ENCODE assay signal across 16 cellular contexts in the genomic region with DNA sequence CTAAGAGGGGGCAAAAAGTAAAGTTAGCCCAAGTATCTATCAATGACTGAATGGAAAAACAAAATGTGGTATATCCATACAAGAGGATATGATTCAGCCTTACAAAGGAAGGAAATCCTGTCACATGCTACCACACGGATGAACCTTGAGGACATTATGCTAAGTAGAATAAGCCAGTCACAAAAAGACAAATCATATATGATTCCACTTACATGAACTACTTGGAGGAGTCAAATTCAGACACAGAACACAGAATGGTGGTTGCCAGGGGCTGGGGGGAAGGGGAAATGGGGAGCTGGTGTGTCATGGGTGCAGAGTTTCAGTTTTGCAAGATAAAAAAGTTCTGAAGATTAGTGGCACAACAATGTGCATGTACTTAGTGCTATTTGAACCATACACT.
A peak's percentile ranks its signal among the peaks of the same experiment; 100 is the strongest.
DNase-seq lines count a peak whose midpoint lies in the region; ATAC-seq, FAIRE-seq and TF ChIP-seq lines count a peak whose summit lies in the region.
"Had no signal": no experiment of that assay in that cellular context is flagged by ENCODE, and none has a peak within 500 bp of the region (broad histone marks: within the 10 kb centered on the region; RNA-seq: fewer than 3 reads in every experiment).

No MANE protein-coding gene starts in this region.

- H3K79me2 ChIP-seq in MM.1S (ENCODE audit: low read length) = peaks cover 11% of the 10 kb centered on the region; the same call in 1 of the 2 replicates
- no peaks in the 10 kb centered on the region for H3K79me2 ChIP-seq in HepG2 (ENCODE audit: insufficient read depth, low read length)

- H3K9me3 ChIP-seq in CD4-positive, alpha-beta memory T cell (ENCODE audit: control insufficient read depth in 1 of 2, low read length in 2 of 2) = no peaks in the 10 kb centered on the region
- H3K9me3 ChIP-seq in MM.1S (replicated peaks; ENCODE audit: insufficient read depth, low read length) (no peaks in the 10 kb centered on the region), HepG2 (ENCODE audit: low read length) (no peaks in the 10 kb centered on the region)
- H3K9me3 ChIP-seq: ascending aorta, HAP-1, right lobe of liver had no signal

- 100% methylated on average over 1 of the region's 1 CpG for WGBS in HepG2 (ENCODE audit: low lambda C conversion rate)

- in situ Hi-C loops in HepG2 (cut with HindIII; ENCODE audit: extremely low pct_ligation_motif_present, low pct_unique_long_range_greater_than_20kb) = no loop called here

- peaks cover 82% of the 10 kb centered on the region for H3K4me1 ChIP-seq in CD4-positive, alpha-beta memory T cell (ENCODE audit: insufficient read depth, low read length)
- H3K4me1 ChIP-seq in MM.1S (ENCODE audit: low read length) = peaks cover 10% of the 10 kb centered on the region
- H3K4me1 ChIP-seq in HepG2 (ENCODE audit: insufficient read depth, low read length) = no peaks in the 10 kb centered on the region
- H3K4me1 ChIP-seq: ascending aorta, right lobe of liver had no signal

- no peak for TF ChIP-seq CTCF in MM.1S (IDR thresholded peaks at IDR 0.05; ENCODE audit: low read length)
- no peak for TF ChIP-seq CTCF in natural killer cell (IDR thresholded peaks at IDR 0.05)
- no peak for TF ChIP-seq CTCF in HepG2 (CRISPR knock-in tag; IDR thresholded peaks at IDR 0.05)

- H3K27me3 ChIP-seq in CD4-positive, alpha-beta memory T cell (ENCODE audit: insufficient read depth, low read length) = no peaks in the 10 kb centered on the region
- no peaks in the 10 kb centered on the region for H3K27me3 ChIP-seq in MM.1S (replicated peaks; ENCODE audit: insufficient read depth, low read length)
- no peaks in the 10 kb centered on the region for H3K27me3 ChIP-seq in HepG2 (ENCODE audit: control insufficient read depth in 1 of 2, insufficient read depth in 2 of 2, low read length in 2 of 2)
- H3K27me3 ChIP-seq: ascending aorta, right lobe of liver had no signal

- H3K4me3 ChIP-seq in CD4-positive, alpha-beta memory T cell (ENCODE audit: low read length in 2 of 2) = no peak overlapping the region
- H3K4me3 ChIP-seq in MM.1S (ENCODE audit: low read length) = no peak overlapping the region
- H3K4me3 ChIP-seq in HepG2 (replicated peaks in 1 of 3; ENCODE audit: insufficient read depth in 1 of 3, low read depth in 2 of 3, low read length in 3 of 3) = no peak overlapping the region
- H3K4me3 ChIP-seq: ascending aorta, HAP-1, right lobe of liver had no signal

- H3F3A ChIP-seq in MM.1S (ENCODE audit: insufficient read depth, low read length) = no peaks in the 10 kb centered on the region

- H3K4me1 Mint-ChIP-seq in CD4-positive, alpha-beta memory T cell = peaks cover 34 to 82% (median 63%) of the 10 kb centered on the region in 4 donors
- H3K4me1 Mint-ChIP-seq in activated T-helper 1 cell treated with anti-CD3 and anti-CD28 coated beads, Interleukin-12 subunit alpha, Interleukin-12 subunit beta, Interleukin-2, Interleukin-4 antibody, amounts not matched to agents 30 ng/mL and 10 ng/mL and 1 ng/mL, durations not matched to agents 14 hours and 24 hours and 36 hours (ENCODE audit: low read depth) = peaks cover 46% of the 10 kb centered on the region
- peaks cover 40 to 46% of the 10 kb centered on the region in 2 donors for H3K4me1 Mint-ChIP-seq in natural killer cell

- H3K9ac ChIP-seq in MM.1S (ENCODE audit: low read length) (no peak overlapping the region), HepG2 (ENCODE audit: insufficient read depth, low read depth, low read length) (no peak overlapping the region)

- H2AFZ ChIP-seq in MM.1S (ENCODE audit: low read length) = no peak overlapping the region
- no peak overlapping the region for H2AFZ ChIP-seq in HepG2 (ENCODE audit: low read length)

- peak overlapping the region in 5 of 8 donors; percentile 30 to 68 (median 56) for H3K4me3 Mint-ChIP-seq in CD4-positive, alpha-beta memory T cell
- no peak overlapping the region for H3K4me3 Mint-ChIP-seq in activated T-helper 1 cell treated with anti-CD3 and anti-CD28 coated beads, Interleukin-12 subunit alpha, Interleukin-12 subunit beta, Interleukin-2, Interleukin-4 antibody, amounts not matched to agents 30 ng/mL and 10 ng/mL and 1 ng/mL, durations not matched to agents 14 hours and 24 hours and 36 hours
- H3K4me3 Mint-ChIP-seq in natural killer cell = no peak overlapping the region

- H3K4me2 ChIP-seq in MM.1S (ENCODE audit: low read depth, low read length) (peak overlapping the region; percentile 21; the same call in 1 of the 2 replicates), HepG2 (ENCODE audit: low read depth, low read length) (no peak overlapping the region)

- POLR2A ChIA-PET in CD4-positive, alpha-beta memory T cell (lab: Charles Lee; ENCODE audit: partially characterized antibody) = interaction anchor here (0.6 to 2.6 kb wide), 5 partner anchors 10 to 42 kb away, joined by 3 to 14 read pairs (median 5); no protein-coding TSS in a partner anchor
- POLR2A ChIA-PET in HepG2 (lab: Yijun Ruan, JAX) = no interaction called here

- intact Hi-C loops in CD4-positive, alpha-beta memory T cell (cut with micrococcal nuclease) = no loop called here
- intact Hi-C loops in activated T-helper 1 cell treated with anti-CD3 and anti-CD28 coated beads, Interleukin-12 subunit alpha, Interleukin-12 subunit beta, Interleukin-2, Interleukin-4 antibody, amounts not matched to agents 30 ng/mL and 10 ng/mL and 1 ng/mL, durations not matched to agents 14 hours and 24 hours and 36 hours (cut with micrococcal nuclease) = loop anchor here (1.0 kb wide), 1 partner anchor 10 kb away; no protein-coding TSS in a partner anchor
- intact Hi-C loops in natural killer cell (cut with micrococcal nuclease) (no loop called here), HepG2 (cut with micrococcal nuclease; ENCODE audit: unreplicated experiment) (no loop called here)

- H3K27me3 Mint-ChIP-seq in CD4-positive, alpha-beta memory T cell = no peaks in the 10 kb centered on the region
- no peaks in the 10 kb centered on the region for H3K27me3 Mint-ChIP-seq in activated T-helper 1 cell treated with anti-CD3 and anti-CD28 coated beads, Interleukin-12 subunit alpha, Interleukin-12 subunit beta, Interleukin-2, Interleukin-4 antibody, amounts not matched to agents 30 ng/mL and 10 ng/mL and 1 ng/mL, durations not matched to agents 14 hours and 24 hours and 36 hours (ENCODE audit: insufficient read depth)
- H3K27me3 Mint-ChIP-seq in natural killer cell (ENCODE audit: low read depth in 2 of 2) = no peaks in the 10 kb centered on the region

- no peaks in the 10 kb centered on the region for H4K20me1 ChIP-seq in MM.1S (ENCODE audit: insufficient read depth, low read length)
- H4K20me1 ChIP-seq in HepG2 (ENCODE audit: insufficient read depth, low read length) = no peaks in the 10 kb centered on the region

- CTCF ChIA-PET in CD4-positive, alpha-beta memory T cell (lab: Charles Lee; ENCODE audit: partially characterized antibody) = interaction anchor here (1.7 kb wide), 1 partner anchor 10 kb away, joined by 4 read pairs; no protein-coding TSS in a partner anchor
- CTCF ChIA-PET in HepG2 (lab: Yijun Ruan, JAX; ENCODE audit: low intra/inter-chr PET ratio, low total read pairs) = no interaction called here

- peaks cover 0 to 3% (median 0%) of the 10 kb centered on the region in 8 donors for H3K9me3 Mint-ChIP-seq in CD4-positive, alpha-beta memory T cell
- H3K9me3 Mint-ChIP-seq in activated T-helper 1 cell treated with anti-CD3 and anti-CD28 coated beads, Interleukin-12 subunit alpha, Interleukin-12 subunit beta, Interleukin-2, Interleukin-4 antibody, amounts not matched to agents 30 ng/mL and 10 ng/mL and 1 ng/mL, durations not matched to agents 14 hours and 24 hours and 36 hours = peaks cover 12% of the 10 kb centered on the region
- H3K9me3 Mint-ChIP-seq in natural killer cell = no peaks in the 10 kb centered on the region

- no peak overlapping the region for H3K27ac ChIP-seq in CD4-positive, alpha-beta memory T cell (ENCODE audit: low read depth, low read length)
- H3K27ac ChIP-seq in MM.1S (ENCODE audit: low read length) (no peak overlapping the region), HepG2 (ENCODE audit: extremely low read length, insufficient read depth, low read length) (no peak overlapping the region)
- H3K27ac ChIP-seq: ascending aorta, right lobe of liver had no signal

- peak overlapping the region in 3 of 7 donors; percentile 17 to 52 (median 24) for H3K27ac Mint-ChIP-seq in CD4-positive, alpha-beta memory T cell
- peak overlapping the region; percentile 73 for H3K27ac Mint-ChIP-seq in activated T-helper 1 cell treated with anti-CD3 and anti-CD28 coated beads, Interleukin-12 subunit alpha, Interleukin-12 subunit beta, Interleukin-2, Interleukin-4 antibody, amounts not matched to agents 30 ng/mL and 10 ng/mL and 1 ng/mL, durations not matched to agents 14 hours and 24 hours and 36 hours
- H3K27ac Mint-ChIP-seq in natural killer cell = peak overlapping the region; percentile 15 to 58

- no peak for TF ChIP-seq POLR2A in HepG2 (IDR thresholded peaks at IDR 0.05; ENCODE audit: insufficient read depth in 1 of 2, low read depth in 2 of 2, low read length in 2 of 2)

- no peak for TF ChIP-seq EP300 in HepG2 (IDR thresholded peaks at IDR 0.05; ENCODE audit: low read depth in 2 of 2, low read length in 2 of 2)
- TF ChIP-seq EP300 in HepG2 (CRISPR knock-in tag; IDR thresholded peaks at IDR 0.05; ENCODE audit: borderline replicate concordance) = no peak

- peak in 1 of 5 donors; percentile 53 for DNase-seq in CD4-positive, alpha-beta memory T cell
- DNase-seq in MM.1S (no peak), natural killer cell (no peak), NCI-H82 (lab: John Stamatoyannopoulos, UW) (no peak), HepG2 (ENCODE audit: low spot score) (no peak), COLO668 (lab: John Stamatoyannopoulos, UW; ENCODE audit: unreplicated experiment) (no peak)
- no peak for DNase-seq in activated T-helper 1 cell treated with anti-CD3 and anti-CD28 coated beads, Interleukin-12 subunit alpha, Interleukin-12 subunit beta, Interleukin-2, Interleukin-4 antibody, amounts not matched to agents 30 ng/mL and 10 ng/mL and 1 ng/mL, durations not matched to agents 14 hours and 24 hours and 36 hours (ENCODE audit: low spot score)
- DNase-seq: cortex of kidney, erythroblast, kidney, NCI-H1417 treated with DMSO at 0.1 percent for 48 hours, NCI-H524 treated with DMSO at 0.1 percent for 48 hours, right lobe of liver had no signal

- ATAC-seq in natural killer cell = peak in 2 of 3 donors; percentile 13 to 63
- no peak for ATAC-seq in GM21786 (IDR thresholded peaks at IDR 0.05; ENCODE audit: unreplicated experiment)
- no peak for ATAC-seq in HepG2
- ATAC-seq: right lobe of liver had no signal

- BruUV-seq in HepG2 (replicated peaks; lab: Mats Ljungman, UMichigan) = no TSS peak

- H3K9me2 ChIP-seq in MM.1S (replicated peaks; ENCODE audit: insufficient read depth, low read length) = no peaks in the 10 kb centered on the region

- H3K36me3 ChIP-seq in CD4-positive, alpha-beta memory T cell (ENCODE audit: insufficient read depth, low read length) = no peaks in the 10 kb centered on the region
- no peaks in the 10 kb centered on the region for H3K36me3 ChIP-seq in MM.1S (replicated peaks; ENCODE audit: insufficient read depth, low read length)
- no peaks in the 10 kb centered on the region for H3K36me3 ChIP-seq in HepG2 (replicated peaks in 1 of 2; ENCODE audit: control insufficient read depth in 1 of 2, insufficient read depth in 2 of 2, low read length in 2 of 2)
- H3K36me3 ChIP-seq: ascending aorta, HAP-1, right lobe of liver had no signal

- no peak for TF ChIP-seq RAD21 in HepG2 (CRISPR knock-in tag; IDR thresholded peaks at IDR 0.05)

- no peak for FAIRE-seq in HepG2 (lab: Jason Lieb, UNC)
- FAIRE-seq: kidney had no signal

- H3K36me3 Mint-ChIP-seq in CD4-positive, alpha-beta memory T cell = peaks cover 28 to 31% of the 10 kb centered on the region in 2 donors
- peaks cover 44% of the 10 kb centered on the region for H3K36me3 Mint-ChIP-seq in activated T-helper 1 cell treated with anti-CD3 and anti-CD28 coated beads, Interleukin-12 subunit alpha, Interleukin-12 subunit beta, Interleukin-2, Interleukin-4 antibody, amounts not matched to agents 30 ng/mL and 10 ng/mL and 1 ng/mL, durations not matched to agents 14 hours and 24 hours and 36 hours (ENCODE audit: low read depth)
- no peaks in the 10 kb centered on the region for H3K36me3 Mint-ChIP-seq in natural killer cell

Comparison
In these comparisons a context has a peak if more than half of its experiments do, and no peak if none do; other contexts are left out.
1. H3K4me3 Mint-ChIP-seq: peak in CD4-positive, alpha-beta memory T cell (5 of 8); none in activated T-helper 1 cell treated with anti-CD3 and anti-CD28 coated beads, Interleukin-12 subunit alpha, Interleukin-12 subunit beta, Interleukin-2, Interleukin-4 antibody, amounts not matched to agents 30 ng/mL and 10 ng/mL and 1 ng/mL, durations not matched to agents 14 hours and 24 hours and 36 hours (single experiment) and natural killer cell (single experiment).
2. ATAC-seq: peak in natural killer cell (2 of 3); none in GM21786 (single experiment) and HepG2 (single experiment).